Comparison of ENCODE assay signal across 1 cellular context in the genomic region with DNA sequence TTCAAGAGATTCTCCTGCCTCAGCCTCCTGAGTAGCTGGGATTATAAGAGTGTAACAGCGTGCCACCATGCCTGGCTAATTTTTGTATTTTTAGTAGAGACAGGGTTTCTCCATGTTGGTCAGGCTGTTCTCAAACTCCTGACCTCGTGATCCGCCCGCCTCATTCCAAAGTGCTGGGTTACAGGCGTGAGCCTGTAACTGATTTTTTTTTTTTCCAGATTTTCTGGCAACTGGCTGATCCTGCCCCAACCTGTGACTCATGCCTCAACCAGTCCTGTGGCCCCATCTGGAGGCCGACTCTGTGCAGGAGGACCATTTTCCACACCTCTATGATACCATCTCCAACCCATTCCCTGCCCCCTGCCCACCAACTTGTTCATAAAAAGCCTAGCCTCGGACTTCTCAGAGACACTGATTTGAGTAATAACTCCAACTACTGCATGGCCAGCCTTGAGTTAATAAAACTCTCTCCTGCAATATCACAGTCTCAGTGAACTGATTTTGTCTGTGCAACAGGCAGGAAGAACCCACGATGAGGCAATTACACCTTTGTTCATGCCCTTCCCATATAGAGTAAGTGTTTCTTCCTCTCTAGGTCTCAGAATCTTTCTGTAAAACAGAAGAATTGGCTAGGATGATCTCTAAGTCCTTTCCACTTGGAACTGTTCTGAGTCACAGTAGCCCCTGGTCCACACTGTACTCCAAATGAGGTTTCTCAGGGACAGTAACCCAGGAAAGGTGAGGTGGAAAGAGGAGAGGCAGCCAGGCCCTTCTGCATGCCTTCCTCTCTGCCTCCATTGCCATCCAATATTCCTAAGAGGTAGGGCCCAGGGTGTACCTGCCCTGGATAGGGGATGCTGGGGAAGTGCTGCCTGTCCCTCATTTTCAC.
TF ChIP-seq lines count a peak whose summit lies in the region.

No MANE protein-coding gene starts in this region.

TF ChIP-seq in HepG2, 621 proteins besides CTCF, POLR2A, EP300 and RAD21 (continued from another document and continues in another):
- TF ChIP-seq ZNF556 (CRISPR knock-in tag; IDR thresholded peaks at IDR 0.05; ENCODE audit: borderline replicate concordance) = peak; percentile 27; the same call in 1 of the 2 replicates
- peak; percentile 54; the same call in 1 of the 2 replicates for TF ChIP-seq ZNF331 (CRISPR knock-in tag; IDR thresholded peaks at IDR 0.05)
- TF ChIP-seq, protein P1, sequence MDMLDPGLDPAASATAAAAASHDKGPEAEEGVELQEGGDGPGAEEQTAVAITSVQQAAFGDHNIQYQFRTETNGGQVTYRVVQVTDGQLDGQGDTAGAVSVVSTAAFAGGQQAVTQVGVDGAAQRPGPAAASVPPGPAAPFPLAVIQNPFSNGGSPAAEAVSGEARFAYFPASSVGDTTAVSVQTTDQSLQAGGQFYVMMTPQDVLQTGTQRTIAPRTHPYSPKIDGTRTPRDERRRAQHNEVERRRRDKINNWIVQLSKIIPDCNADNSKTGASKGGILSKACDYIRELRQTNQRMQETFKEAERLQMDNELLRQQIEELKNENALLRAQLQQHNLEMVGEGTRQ (IDR thresholded peaks at IDR 0.05; ENCODE audit: low read depth, low read length) = no peak
- TF ChIP-seq, protein P1 (CRISPR knock-in tag; IDR thresholded peaks at IDR 0.05; ENCODE audit: borderline replicate concordance) = no peak; the same call in 1 of the 2 replicates
- no peak for TF ChIP-seq ZNF496 (CRISPR knock-in tag; IDR thresholded peaks at IDR 0.05; ENCODE audit: insufficient replicate concordance)
- TF ChIP-seq GPN1 (CRISPR knock-in tag; IDR thresholded peaks at IDR 0.05; ENCODE audit: borderline replicate concordance) = no peak
- no peak for TF ChIP-seq TERF1 (CRISPR knock-in tag; IDR thresholded peaks at IDR 0.05)
- TF ChIP-seq ZNF550 (CRISPR knock-in tag; IDR thresholded peaks at IDR 0.05; ENCODE audit: borderline replicate concordance) = no peak
- TF ChIP-seq, protein P2, sequence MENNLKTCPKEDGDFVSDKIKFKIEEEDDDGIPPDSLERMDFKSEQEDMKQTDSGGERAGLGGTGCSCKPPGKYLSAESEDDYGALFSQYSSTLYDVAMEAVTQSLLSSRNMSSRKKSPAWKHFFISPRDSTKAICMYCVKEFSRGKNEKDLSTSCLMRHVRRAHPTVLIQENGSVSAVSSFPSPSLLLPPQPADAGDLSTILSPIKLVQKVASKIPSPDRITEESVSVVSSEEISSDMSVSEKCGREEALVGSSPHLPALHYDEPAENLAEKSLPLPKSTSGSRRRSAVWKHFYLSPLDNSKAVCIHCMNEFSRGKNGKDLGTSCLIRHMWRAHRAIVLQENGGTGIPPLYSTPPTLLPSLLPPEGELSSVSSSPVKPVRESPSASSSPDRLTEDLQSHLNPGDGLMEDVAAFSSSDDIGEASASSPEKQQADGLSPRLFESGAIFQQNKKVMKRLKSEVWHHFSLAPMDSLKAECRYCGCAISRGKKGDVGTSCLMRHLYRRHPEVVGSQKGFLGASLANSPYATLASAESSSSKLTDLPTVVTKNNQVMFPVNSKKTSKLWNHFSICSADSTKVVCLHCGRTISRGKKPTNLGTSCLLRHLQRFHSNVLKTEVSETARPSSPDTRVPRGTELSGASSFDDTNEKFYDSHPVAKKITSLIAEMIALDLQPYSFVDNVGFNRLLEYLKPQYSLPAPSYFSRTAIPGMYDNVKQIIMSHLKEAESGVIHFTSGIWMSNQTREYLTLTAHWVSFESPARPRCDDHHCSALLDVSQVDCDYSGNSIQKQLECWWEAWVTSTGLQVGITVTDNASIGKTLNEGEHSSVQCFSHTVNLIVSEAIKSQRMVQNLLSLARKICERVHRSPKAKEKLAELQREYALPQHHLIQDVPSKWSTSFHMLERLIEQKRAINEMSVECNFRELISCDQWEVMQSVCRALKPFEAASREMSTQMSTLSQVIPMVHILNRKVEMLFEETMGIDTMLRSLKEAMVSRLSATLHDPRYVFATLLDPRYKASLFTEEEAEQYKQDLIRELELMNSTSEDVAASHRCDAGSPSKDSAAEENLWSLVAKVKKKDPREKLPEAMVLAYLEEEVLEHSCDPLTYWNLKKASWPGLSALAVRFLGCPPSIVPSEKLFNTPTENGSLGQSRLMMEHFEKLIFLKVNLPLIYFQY (CRISPR knock-in tag; IDR thresholded peaks at IDR 0.05; ENCODE audit: borderline replicate concordance) = no peak
- TF ChIP-seq, protein P3, sequence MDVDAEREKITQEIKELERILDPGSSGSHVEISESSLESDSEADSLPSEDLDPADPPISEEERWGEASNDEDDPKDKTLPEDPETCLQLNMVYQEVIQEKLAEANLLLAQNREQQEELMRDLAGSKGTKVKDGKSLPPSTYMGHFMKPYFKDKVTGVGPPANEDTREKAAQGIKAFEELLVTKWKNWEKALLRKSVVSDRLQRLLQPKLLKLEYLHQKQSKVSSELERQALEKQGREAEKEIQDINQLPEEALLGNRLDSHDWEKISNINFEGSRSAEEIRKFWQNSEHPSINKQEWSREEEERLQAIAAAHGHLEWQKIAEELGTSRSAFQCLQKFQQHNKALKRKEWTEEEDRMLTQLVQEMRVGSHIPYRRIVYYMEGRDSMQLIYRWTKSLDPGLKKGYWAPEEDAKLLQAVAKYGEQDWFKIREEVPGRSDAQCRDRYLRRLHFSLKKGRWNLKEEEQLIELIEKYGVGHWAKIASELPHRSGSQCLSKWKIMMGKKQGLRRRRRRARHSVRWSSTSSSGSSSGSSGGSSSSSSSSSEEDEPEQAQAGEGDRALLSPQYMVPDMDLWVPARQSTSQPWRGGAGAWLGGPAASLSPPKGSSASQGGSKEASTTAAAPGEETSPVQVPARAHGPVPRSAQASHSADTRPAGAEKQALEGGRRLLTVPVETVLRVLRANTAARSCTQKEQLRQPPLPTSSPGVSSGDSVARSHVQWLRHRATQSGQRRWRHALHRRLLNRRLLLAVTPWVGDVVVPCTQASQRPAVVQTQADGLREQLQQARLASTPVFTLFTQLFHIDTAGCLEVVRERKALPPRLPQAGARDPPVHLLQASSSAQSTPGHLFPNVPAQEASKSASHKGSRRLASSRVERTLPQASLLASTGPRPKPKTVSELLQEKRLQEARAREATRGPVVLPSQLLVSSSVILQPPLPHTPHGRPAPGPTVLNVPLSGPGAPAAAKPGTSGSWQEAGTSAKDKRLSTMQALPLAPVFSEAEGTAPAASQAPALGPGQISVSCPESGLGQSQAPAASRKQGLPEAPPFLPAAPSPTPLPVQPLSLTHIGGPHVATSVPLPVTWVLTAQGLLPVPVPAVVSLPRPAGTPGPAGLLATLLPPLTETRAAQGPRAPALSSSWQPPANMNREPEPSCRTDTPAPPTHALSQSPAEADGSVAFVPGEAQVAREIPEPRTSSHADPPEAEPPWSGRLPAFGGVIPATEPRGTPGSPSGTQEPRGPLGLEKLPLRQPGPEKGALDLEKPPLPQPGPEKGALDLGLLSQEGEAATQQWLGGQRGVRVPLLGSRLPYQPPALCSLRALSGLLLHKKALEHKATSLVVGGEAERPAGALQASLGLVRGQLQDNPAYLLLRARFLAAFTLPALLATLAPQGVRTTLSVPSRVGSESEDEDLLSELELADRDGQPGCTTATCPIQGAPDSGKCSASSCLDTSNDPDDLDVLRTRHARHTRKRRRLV (CRISPR knock-in tag; IDR thresholded peaks at IDR 0.05) = no peak
- TF ChIP-seq TSC22D2 (CRISPR knock-in tag; IDR thresholded peaks at IDR 0.05; ENCODE audit: borderline replicate concordance) = no peak
- no peak for TF ChIP-seq BRD4 (CRISPR knock-in tag; IDR thresholded peaks at IDR 0.05)
- TF ChIP-seq ZFP37 (CRISPR knock-in tag; IDR thresholded peaks at IDR 0.05; ENCODE audit: borderline replicate concordance) = no peak
- no peak for TF ChIP-seq ZNF883 (CRISPR knock-in tag; IDR thresholded peaks at IDR 0.05; ENCODE audit: not compliant biosample characterization)
- no peak for TF ChIP-seq MED13 (CRISPR knock-in tag; IDR thresholded peaks at IDR 0.05)
- no peak for TF ChIP-seq RFX3 (CRISPR knock-in tag; IDR thresholded peaks at IDR 0.05)
- TF ChIP-seq ZBTB34 (CRISPR knock-in tag; IDR thresholded peaks at IDR 0.05) = no peak
- TF ChIP-seq NFKB2 (CRISPR knock-in tag; IDR thresholded peaks at IDR 0.05; ENCODE audit: borderline replicate concordance) = no peak
- no peak for TF ChIP-seq CHCHD3 (CRISPR knock-in tag; IDR thresholded peaks at IDR 0.05)
- TF ChIP-seq ZNF567 (CRISPR knock-in tag; IDR thresholded peaks at IDR 0.05; ENCODE audit: borderline replicate concordance) = no peak
- no peak for TF ChIP-seq MEIS1 (CRISPR knock-in tag; IDR thresholded peaks at IDR 0.05; ENCODE audit: borderline replicate concordance)
- no peak for TF ChIP-seq THAP8 (CRISPR knock-in tag; IDR thresholded peaks at IDR 0.05; ENCODE audit: borderline replicate concordance)
- TF ChIP-seq KAT7 (CRISPR knock-in tag; IDR thresholded peaks at IDR 0.05; ENCODE audit: borderline replicate concordance) = no peak
- TF ChIP-seq TMF1 (CRISPR knock-in tag; IDR thresholded peaks at IDR 0.05; ENCODE audit: low read depth) = no peak
- no peak for TF ChIP-seq RBM39 (IDR thresholded peaks at IDR 0.05; ENCODE audit: low read depth, low read length, poor library complexity, severe bottlenecking)
- TF ChIP-seq ZBTB7A (CRISPR knock-in tag; IDR thresholded peaks at IDR 0.05) = no peak
- TF ChIP-seq ZNF143 (CRISPR knock-in tag; IDR thresholded peaks at IDR 0.05) = no peak
- no peak for TF ChIP-seq ZBTB21 (CRISPR knock-in tag; IDR thresholded peaks at IDR 0.05)
- TF ChIP-seq ZNF766 (CRISPR knock-in tag; IDR thresholded peaks at IDR 0.05; ENCODE audit: borderline replicate concordance) = no peak
- no peak for TF ChIP-seq ZBTB7B (CRISPR knock-in tag; IDR thresholded peaks at IDR 0.05)
- TF ChIP-seq GATAD1 (CRISPR knock-in tag; IDR thresholded peaks at IDR 0.05) = no peak; the same call in 1 of the 2 replicates
- TF ChIP-seq KDM2A (CRISPR knock-in tag; IDR thresholded peaks at IDR 0.05; ENCODE audit: borderline replicate concordance, low read depth) = peak; percentile 51; the same call in 1 of the 2 replicates
- no peak; the same call in 1 of the 2 replicates for TF ChIP-seq MAZ (IDR thresholded peaks at IDR 0.05; ENCODE audit: borderline replicate concordance, low read depth, low read length)
- TF ChIP-seq MAZ (CRISPR knock-in tag; IDR thresholded peaks at IDR 0.05; ENCODE audit: low read depth) = no peak
- TF ChIP-seq RARA (CRISPR knock-in tag; IDR thresholded peaks at IDR 0.05) = no peak
- no peak for TF ChIP-seq NCOA5 (CRISPR knock-in tag; IDR thresholded peaks at IDR 0.05)
- no peak for TF ChIP-seq ZSCAN5A (CRISPR knock-in tag; IDR thresholded peaks at IDR 0.05; ENCODE audit: borderline replicate concordance)
- TF ChIP-seq MIXL1 (CRISPR knock-in tag; IDR thresholded peaks at IDR 0.05) = 0 out of 2 replicates have a peak, but pooled peaks have one; percentile 28
- TF ChIP-seq HNRNPLL (IDR thresholded peaks at IDR 0.05; ENCODE audit: low read depth, low read length, poor library complexity, severe bottlenecking) = no peak
- TF ChIP-seq ZMYM3 (CRISPR knock-in tag; IDR thresholded peaks at IDR 0.05) = no peak; the same call in 1 of the 2 replicates
- TF ChIP-seq ZFP62 (CRISPR knock-in tag; IDR thresholded peaks at IDR 0.05) = no peak
- TF ChIP-seq TEAD2 (CRISPR knock-in tag; IDR thresholded peaks at IDR 0.05) = no peak
- no peak for TF ChIP-seq ZNF296 (CRISPR knock-in tag; conservative IDR thresholded peaks at IDR 0.05)
